ENCODE assay signal across 12 cellular contexts in the genomic region with DNA sequence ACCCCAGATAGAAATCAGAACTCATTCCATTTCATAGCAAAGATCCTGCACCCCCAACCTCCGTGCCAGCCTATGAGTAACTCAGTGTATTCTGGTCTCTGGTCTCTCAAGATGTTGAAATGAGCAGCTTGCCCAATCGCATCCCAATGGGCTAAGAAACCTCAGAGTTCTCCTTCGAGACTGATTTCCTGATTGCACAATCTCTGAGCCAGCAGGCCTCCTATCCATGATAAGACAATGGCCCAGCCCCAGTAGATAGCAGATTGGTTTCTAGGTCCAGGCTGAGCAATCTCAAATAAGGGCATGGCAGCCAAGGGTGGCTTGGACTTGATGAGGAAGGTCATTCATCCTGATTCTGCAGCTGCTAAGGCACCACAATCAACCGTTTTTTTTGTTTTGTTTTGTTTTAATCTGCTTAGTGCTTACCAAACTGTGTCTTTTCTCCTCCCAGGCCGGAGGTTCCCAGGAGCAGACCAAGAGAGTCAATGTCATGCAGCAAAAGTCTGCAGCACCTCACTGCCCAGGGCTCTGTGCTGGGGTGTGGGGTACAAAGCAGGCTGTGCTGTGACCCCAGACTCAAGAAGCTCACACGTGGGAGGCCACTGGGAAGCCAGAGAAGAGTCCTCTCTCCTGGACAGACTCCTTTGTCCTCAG.
A peak's percentile ranks its signal among the peaks of the same experiment; 100 is the strongest.
DNase-seq lines count a peak whose midpoint lies in the region; ATAC-seq, FAIRE-seq and TF ChIP-seq lines count a peak whose summit lies in the region.
"Had no signal": no experiment of that assay in that cellular context is flagged by ENCODE, and none has a peak within 500 bp of the region (broad histone marks: within the 10 kb centered on the region; RNA-seq: fewer than 3 reads in every experiment).

No MANE protein-coding gene starts in this region.

- in situ Hi-C loops in K562 (cut with MboI), result no loop called here

- H3K36me3 ChIP-seq in K562 (ENCODE audit: control insufficient read depth, insufficient read depth, low read length), result no peaks in the 10 kb centered on the region
- H3K36me3 ChIP-seq in upper lobe of right lung, result no peaks in the 10 kb centered on the region
- no peaks in the 10 kb centered on the region for H3K36me3 ChIP-seq in OCI-LY7 (ENCODE audit: insufficient read depth, low read length)

- DNase-seq in NCI-H1694 treated with DMSO at 0.1 percent for 48 hours (lab: John Stamatoyannopoulos, UW) (peak; percentile 7), NCI-H1694 (lab: John Stamatoyannopoulos, UW) (no peak), K562 (ENCODE audit: extremely low read depth in 1 of 4, low spot score in 3 of 4) (peak in 2 of 4 experiments; percentile 16 to 37), kidney tubule cell (ENCODE audit: low spot score) (peak; percentile 4), upper lobe of right lung (no peak), OCI-LY7 (ENCODE audit: low spot score) (no peak), NCI-H2227 treated with DMSO at 0.1 percent for 48 hours (lab: John Stamatoyannopoulos, UW) (no peak)
- DNase-seq: NCI-H1105 treated with DMSO at 0.1 percent for 48 hours had no signal

- BruUV-seq in K562 (replicated peaks; lab: Mats Ljungman, UMichigan), result no TSS peak
- no TSS peak for BruUV-seq in OCI-LY7 (replicated peaks; lab: Mats Ljungman, UMichigan)

- CTCF ChIA-PET in K562 (lab: Yijun Ruan, JAX; ENCODE audit: low intra/inter-chr PET ratio), result no interaction called here
- CTCF ChIA-PET in OCI-LY7 (lab: Charles Lee; ENCODE audit: unreplicated experiment), result no interaction called here

- H3K9me3 ChIP-seq in K562 (replicated peaks; ENCODE audit: control insufficient read depth, insufficient read depth, low read depth, low read length) (peaks cover 2% of the 10 kb centered on the region; the same call in 1 of the 2 replicates), upper lobe of right lung (peaks cover 9% of the 10 kb centered on the region), OCI-LY7 (ENCODE audit: low read length) (no peaks in the 10 kb centered on the region)

- H3K4me2 ChIP-seq in K562 (ENCODE audit: insufficient read depth, low read length), result no peak overlapping the region
- H3K4me2 ChIP-seq in OCI-LY7 (ENCODE audit: low read length), result no peak overlapping the region

- H3K27me3 ChIP-seq in K562 (ENCODE audit: control insufficient read depth in 2 of 2, insufficient read depth in 2 of 2, low read length in 2 of 2) (no peaks in the 10 kb centered on the region; a peak in 1 of 5 replicates), upper lobe of right lung (no peaks in the 10 kb centered on the region)

- intact Hi-C loops in K562 (cut with micrococcal nuclease) (no loop called here), upper lobe of right lung (cut with DNase I) (no loop called here), OCI-LY7 (cut with micrococcal nuclease; ENCODE audit: unreplicated experiment) (no loop called here)

- no peak overlapping the region for H3K4me3 ChIP-seq in K562
- H3K4me3 ChIP-seq in upper lobe of right lung, result no peak overlapping the region
- no peak overlapping the region for H3K4me3 ChIP-seq in OCI-LY7 (ENCODE audit: low read depth, low read length, poor library complexity, severe bottlenecking)

- H3K79me2 ChIP-seq in K562 (ENCODE audit: control insufficient read depth, insufficient read depth, low read length) (no peaks in the 10 kb centered on the region), OCI-LY7 (ENCODE audit: insufficient read depth, low read depth, low read length) (no peaks in the 10 kb centered on the region)

- no peak for ATAC-seq in K562
- ATAC-seq in upper lobe of right lung, result peak; percentile 85
- no peak for ATAC-seq in GM18517 (IDR thresholded peaks at IDR 0.05; ENCODE audit: unreplicated experiment)
- ATAC-seq: activated T-helper 17 cell treated with anti-CD3 and anti-CD28 coated beads, Interleukin-2, amount 50 U/mL, for 72 hours had no signal

- WGBS in K562 (ENCODE audit: insufficient coverage, low coverage, missing lambda C conversion rate), result 4% methylated on average over 6 of the region's 6 CpGs

- TF ChIP-seq RAD21 in K562 (CRISPR knock-in tag; conservative IDR thresholded peaks at IDR 0.05 in 1 of 2, IDR thresholded peaks at IDR 0.05 in 1 of 2), result no peak

- H3K9ac ChIP-seq in K562 (ENCODE audit: insufficient read depth in 1 of 2, low read depth in 2 of 2, low read length in 2 of 2), result no peak overlapping the region

- H3K27ac ChIP-seq in K562 (ENCODE audit: extremely low read depth, low read depth, low read length) (no peak overlapping the region), upper lobe of right lung (no peak overlapping the region), OCI-LY7 (ENCODE audit: low read depth, low read length, poor library complexity, severe bottlenecking) (no peak overlapping the region)
- H3K27ac ChIP-seq: 22Rv1 had no signal

- TF ChIP-seq EP300 in K562 (IDR thresholded peaks at IDR 0.05; ENCODE audit: low read length), result 0 out of 2 replicates have a peak, but pooled peaks have one; percentile 17

- no peaks in the 10 kb centered on the region for H4K20me1 ChIP-seq in K562 (replicated peaks; ENCODE audit: control insufficient read depth, insufficient read depth, low read length)
- H4K20me1 ChIP-seq in OCI-LY7 (ENCODE audit: insufficient read depth, low read length), result no peaks in the 10 kb centered on the region

- H2AFZ ChIP-seq in K562 (ENCODE audit: low read depth, low read length) (no peak overlapping the region), OCI-LY7 (ENCODE audit: low read length) (no peak overlapping the region)

- H3K9me2 ChIP-seq in OCI-LY7 (ENCODE audit: insufficient read depth, low read length), result no peaks in the 10 kb centered on the region

- H3K4me1 ChIP-seq in K562 (replicated peaks in 1 of 2; ENCODE audit: control insufficient read depth in 2 of 2, insufficient read depth in 2 of 2, low read length in 2 of 2), result no peaks in the 10 kb centered on the region; a peak in 3 of 5 replicates
- peaks cover 10% of the 10 kb centered on the region for H3K4me1 ChIP-seq in upper lobe of right lung
- no peaks in the 10 kb centered on the region for H3K4me1 ChIP-seq in OCI-LY7 (ENCODE audit: insufficient read depth, low read length, poor library complexity, severe bottlenecking)

- TF ChIP-seq CTCF in K562 (IDR thresholded peaks at IDR 0.05 in 2 of 3, conservative IDR thresholded peaks at IDR 0.05 in 1 of 3; ENCODE audit: insufficient read depth in 2 of 3, low read depth in 1 of 3, low read length in 3 of 3) (no peak), upper lobe of right lung (IDR thresholded peaks at IDR 0.05) (no peak), OCI-LY7 (conservative IDR thresholded peaks at IDR 0.05; ENCODE audit: low read length) (no peak)

- POLR2A ChIA-PET in K562 (lab: Yijun Ruan, JAX) (no interaction called here), OCI-LY7 (lab: Charles Lee) (no interaction called here)

- H3K9me1 ChIP-seq in K562 (ENCODE audit: control insufficient read depth, insufficient read depth, low read length), result no peaks in the 10 kb centered on the region

- FAIRE-seq in K562 (lab: Jason Lieb, UNC), result peak; percentile 51
- FAIRE-seq: endothelial cell of umbilical vein had no signal

- no peak for TF ChIP-seq POLR2A in K562 (conservative IDR thresholded peaks at IDR 0.05)

TF ChIP-seq in K562, 482 proteins besides CTCF, POLR2A, EP300 and RAD21 (continues in another document):
- no peak for TF ChIP-seq ZNF408 (CRISPR knock-in tag; IDR thresholded peaks at IDR 0.05; ENCODE audit: low read depth)
- TF ChIP-seq, protein P1, sequence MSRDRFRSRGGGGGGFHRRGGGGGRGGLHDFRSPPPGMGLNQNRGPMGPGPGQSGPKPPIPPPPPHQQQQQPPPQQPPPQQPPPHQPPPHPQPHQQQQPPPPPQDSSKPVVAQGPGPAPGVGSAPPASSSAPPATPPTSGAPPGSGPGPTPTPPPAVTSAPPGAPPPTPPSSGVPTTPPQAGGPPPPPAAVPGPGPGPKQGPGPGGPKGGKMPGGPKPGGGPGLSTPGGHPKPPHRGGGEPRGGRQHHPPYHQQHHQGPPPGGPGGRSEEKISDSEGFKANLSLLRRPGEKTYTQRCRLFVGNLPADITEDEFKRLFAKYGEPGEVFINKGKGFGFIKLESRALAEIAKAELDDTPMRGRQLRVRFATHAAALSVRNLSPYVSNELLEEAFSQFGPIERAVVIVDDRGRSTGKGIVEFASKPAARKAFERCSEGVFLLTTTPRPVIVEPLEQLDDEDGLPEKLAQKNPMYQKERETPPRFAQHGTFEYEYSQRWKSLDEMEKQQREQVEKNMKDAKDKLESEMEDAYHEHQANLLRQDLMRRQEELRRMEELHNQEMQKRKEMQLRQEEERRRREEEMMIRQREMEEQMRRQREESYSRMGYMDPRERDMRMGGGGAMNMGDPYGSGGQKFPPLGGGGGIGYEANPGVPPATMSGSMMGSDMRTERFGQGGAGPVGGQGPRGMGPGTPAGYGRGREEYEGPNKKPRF (IDR thresholded peaks at IDR 0.05; ENCODE audit: low read depth, low read length), result no peak
- no peak for TF ChIP-seq GATA2 (CRISPR knock-in tag; IDR thresholded peaks at IDR 0.05)
- TF ChIP-seq ZNF717 (CRISPR knock-in tag; IDR thresholded peaks at IDR 0.05), result no peak
- no peak for TF ChIP-seq HMG20A (CRISPR knock-in tag; conservative IDR thresholded peaks at IDR 0.05)
- TF ChIP-seq, protein P2, sequence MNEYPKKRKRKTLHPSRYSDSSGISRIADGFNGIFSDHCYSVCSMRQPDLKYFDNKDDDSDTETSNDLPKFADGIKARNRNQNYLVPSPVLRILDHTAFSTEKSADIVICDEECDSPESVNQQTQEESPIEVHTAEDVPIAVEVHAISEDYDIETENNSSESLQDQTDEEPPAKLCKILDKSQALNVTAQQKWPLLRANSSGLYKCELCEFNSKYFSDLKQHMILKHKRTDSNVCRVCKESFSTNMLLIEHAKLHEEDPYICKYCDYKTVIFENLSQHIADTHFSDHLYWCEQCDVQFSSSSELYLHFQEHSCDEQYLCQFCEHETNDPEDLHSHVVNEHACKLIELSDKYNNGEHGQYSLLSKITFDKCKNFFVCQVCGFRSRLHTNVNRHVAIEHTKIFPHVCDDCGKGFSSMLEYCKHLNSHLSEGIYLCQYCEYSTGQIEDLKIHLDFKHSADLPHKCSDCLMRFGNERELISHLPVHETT (CRISPR knock-in tag; conservative IDR thresholded peaks at IDR 0.05 in 1 of 2, IDR thresholded peaks at IDR 0.05 in 1 of 2), result no peak
- TF ChIP-seq, protein P3, sequence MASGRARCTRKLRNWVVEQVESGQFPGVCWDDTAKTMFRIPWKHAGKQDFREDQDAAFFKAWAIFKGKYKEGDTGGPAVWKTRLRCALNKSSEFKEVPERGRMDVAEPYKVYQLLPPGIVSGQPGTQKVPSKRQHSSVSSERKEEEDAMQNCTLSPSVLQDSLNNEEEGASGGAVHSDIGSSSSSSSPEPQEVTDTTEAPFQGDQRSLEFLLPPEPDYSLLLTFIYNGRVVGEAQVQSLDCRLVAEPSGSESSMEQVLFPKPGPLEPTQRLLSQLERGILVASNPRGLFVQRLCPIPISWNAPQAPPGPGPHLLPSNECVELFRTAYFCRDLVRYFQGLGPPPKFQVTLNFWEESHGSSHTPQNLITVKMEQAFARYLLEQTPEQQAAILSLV (tag; IDR thresholded peaks at IDR 0.05), result peak; percentile 70; the same call in 1 of the 2 replicates
- no peak for TF ChIP-seq ZNF224 (CRISPR knock-in tag; IDR thresholded peaks at IDR 0.05)
- peak; percentile 53 for TF ChIP-seq SOX6 (IDR thresholded peaks at IDR 0.05)
- no peak for TF ChIP-seq HSF4 (CRISPR knock-in tag; IDR thresholded peaks at IDR 0.05; ENCODE audit: borderline replicate concordance)
- no peak for TF ChIP-seq MEIS2 (IDR thresholded peaks at IDR 0.05; ENCODE audit: partially characterized antibody)
- TF ChIP-seq HDGF (IDR thresholded peaks at IDR 0.05), result no peak

Comparison
In these comparisons a context has a peak if more than half of its experiments do, and no peak if none do; other contexts are left out.
1. DNase-seq: peak in NCI-H1694 treated with DMSO at 0.1 percent for 48 hours (single experiment) and kidney tubule cell (single experiment); none in NCI-H1694 (single experiment), upper lobe of right lung (single experiment), OCI-LY7 (single experiment) and NCI-H2227 treated with DMSO at 0.1 percent for 48 hours (single experiment).